Comparison of ENCODE assay signal across 27 cellular contexts in the genomic region with DNA sequence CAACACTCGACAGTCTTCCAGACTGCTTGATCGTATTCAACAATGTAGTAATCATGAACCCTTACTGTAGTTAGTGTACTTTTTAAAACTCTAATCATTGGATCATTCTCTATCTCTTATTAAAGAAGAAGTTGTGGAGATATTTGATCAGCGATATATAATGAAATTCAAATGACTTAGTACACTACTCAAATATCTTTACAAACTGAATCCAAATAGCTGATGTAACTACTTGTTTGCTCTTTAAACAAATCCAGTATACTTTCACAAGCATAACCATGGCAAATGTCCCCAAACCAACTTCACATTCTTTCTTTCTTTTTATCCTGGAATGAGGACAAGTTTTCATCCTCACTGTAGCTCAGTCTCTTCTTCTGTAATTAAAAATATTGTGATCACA.
"Had no signal": no experiment of that assay in that cellular context is flagged by ENCODE, and none has a peak within 500 bp of the region (broad histone marks: within the 10 kb centered on the region; RNA-seq: fewer than 3 reads in every experiment).

No MANE protein-coding gene starts in this region.

- H2AFZ ChIP-seq: neural progenitor cell, parathyroid adenoma had no signal

- ATAC-seq: natural killer cell; psoas muscle; right cardiac atrium; sciatic nerve; stimulated activated memory B cell treated with anti-CD40 and anti-IgM and Interleukin-4, amounts not matched to agents 10 μg/mL and 1 μg/mL and 100 μg/mL, for 72 hours; stimulated activated naive CD8-positive, alpha-beta T cell treated with anti-CD3 and anti-CD28 coated beads, Interleukin-15, Interleukin-2, amounts not matched to agents 100 U/mL and 50 U/mL, for 24 hours had no signal

- FAIRE-seq: urothelium cell line had no signal

- DNase-seq: natural killer cell; occipital lobe; ovary; posterior cingulate gyrus; psoas muscle; right cardiac atrium; spleen; stimulated activated CD4-positive, alpha-beta T cell treated with anti-CD3 and anti-CD28 coated beads, Interleukin-12 subunit alpha, Interleukin-12 subunit beta, amount 100 ng/mL, for 4 hours; stimulated activated CD4-positive, alpha-beta T cell treated with anti-CD3 and anti-CD28 coated beads, Interleukin-1b, Interleukin-23, amount 100 ng/mL, for 48 hours; stimulated activated CD4-positive, alpha-beta T cell treated with anti-CD3 and anti-CD28 coated beads, Interleukin-4, amount 100 ng/mL, for 1 hour; stimulated activated CD4-positive, alpha-beta T cell treated with anti-CD3 and anti-CD28 coated beads, Interleukin-4, amount 100 ng/mL, for 4 hours; stimulated activated CD8-positive, alpha-beta memory T cell treated with anti-CD3 and anti-CD28 coated beads, Interleukin-4, amount 100 ng/mL, for 48 hours; stimulated activated naive CD4-positive, alpha-beta T cell; stimulated activated naive CD8-positive, alpha-beta T cell treated with anti-CD3 and anti-CD28 coated beads, Interleukin-15, Interleukin-2, amounts not matched to agents 100 U/mL and 50 U/mL, for 24 hours; stomach; thyroid gland; upper lobe of left lung had no signal

- H3K79me2 ChIP-seq: parathyroid adenoma had no signal

- H3K4me2 ChIP-seq: neural progenitor cell, smooth muscle cell had no signal

- H3K36me3 ChIP-seq: neural progenitor cell, ovary, spleen, stomach, thoracic aorta, thyroid gland, tibial nerve, upper lobe of left lung, vagina had no signal

- H3K4me3 ChIP-seq: neural progenitor cell, ovary, psoas muscle, skin epidermis, smooth muscle cell, spleen, stomach, thoracic aorta, thyroid gland, tibial nerve, upper lobe of left lung, vagina had no signal

- H3K4me1 ChIP-seq: neural progenitor cell, parathyroid adenoma, psoas muscle, spleen, stomach, thyroid gland, tibial nerve, upper lobe of left lung, vagina had no signal

- H3K9me3 ChIP-seq: ovary, psoas muscle, thyroid gland, vagina had no signal

- H3K27me3 ChIP-seq: neural progenitor cell, ovary, spleen, stomach, thyroid gland, tibial nerve, upper lobe of left lung, vagina had no signal

- H3K27ac ChIP-seq: neural progenitor cell, ovary, parathyroid adenoma, psoas muscle, skin epidermis, spleen, stomach, thoracic aorta, thyroid gland, tibial nerve, upper lobe of left lung, vagina had no signal

- H3K9ac ChIP-seq: neural progenitor cell, parathyroid adenoma had no signal
